14 cellular contexts compared by ENCODE assay signal in the genomic region with DNA sequence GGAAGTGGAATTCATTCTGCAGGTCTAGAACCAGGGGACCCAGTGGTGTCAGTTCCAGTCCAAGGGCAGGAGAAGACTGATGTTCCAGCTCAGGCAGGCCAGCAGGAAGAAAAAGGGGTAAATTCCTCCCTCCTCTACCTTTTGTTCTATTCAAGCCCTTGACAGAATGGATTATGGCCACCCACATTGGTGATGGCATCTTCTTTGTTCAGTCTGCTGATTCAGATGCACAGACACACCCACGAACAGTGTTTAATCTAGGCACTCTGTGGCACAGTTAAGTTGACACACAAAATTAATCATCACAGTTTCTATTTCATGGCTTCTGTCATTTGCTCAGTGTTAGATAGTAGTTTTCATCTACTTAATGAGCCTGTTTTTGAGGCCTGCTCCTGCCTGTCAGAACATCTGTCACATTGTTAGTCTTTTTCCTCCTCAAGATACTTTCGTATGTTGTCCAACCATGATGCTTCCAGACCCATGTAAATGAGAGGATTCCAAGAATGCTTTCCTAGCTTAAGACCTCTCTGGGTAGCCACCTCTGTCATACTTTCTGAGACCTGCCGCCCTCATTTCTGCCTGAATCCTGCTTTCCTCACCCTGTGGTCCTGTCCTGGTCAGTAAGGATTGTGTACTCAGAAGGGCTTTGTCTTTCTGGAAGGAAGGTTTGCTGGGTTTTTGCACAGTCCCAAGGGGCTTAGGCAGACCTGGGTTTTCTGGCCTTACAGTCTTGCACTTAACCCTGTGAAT.
DNase-seq lines count a peak whose midpoint lies in the region; ATAC-seq and TF ChIP-seq lines count a peak whose summit lies in the region.
"Had no signal": no experiment of that assay in that cellular context is flagged by ENCODE, and none has a peak within 500 bp of the region (broad histone marks: within the 10 kb centered on the region; RNA-seq: fewer than 3 reads in every experiment).

No MANE protein-coding gene starts in this region.

- WGBS in stomach, 5 donors = 82 to 88% (median 86%) methylated on average over 3 of the region's 3 CpGs

- peak; percentile 80 to 95 for ATAC-seq in activated CD4-positive, CD25-positive, alpha-beta regulatory T cell treated with anti-CD3 and anti-CD28 coated beads, Interleukin-2, amount 50 U/mL, for 24 hours
- ATAC-seq: gastroesophageal sphincter, K562 had no signal

- no peak overlapping the region for H3K4me3 ChIP-seq in stomach
- H3K4me3 ChIP-seq: gastroesophageal sphincter, K562, vagina had no signal

- no peak for TF ChIP-seq EP300 in stomach (IDR thresholded peaks at IDR 0.05)

- DNase-seq in activated CD4-positive, CD25-positive, alpha-beta regulatory T cell treated with anti-CD3 and anti-CD28 coated beads, Interleukin-2, amount 50 U/mL, for 72 hours = no peak
- DNase-seq in NCI-H524 treated with DMSO at 0.1 percent for 48 hours (lab: John Stamatoyannopoulos, UW) (peak; percentile 4), ecto neural progenitor cell (ENCODE audit: low spot score) (peak; percentile 58), putamen (ENCODE audit: low spot score) (peak; percentile 50), midbrain (lab: John Stamatoyannopoulos, UW) (no peak), stomach (no peak)
- DNase-seq in effector CD8-positive, alpha-beta T cell (lab: John Stamatoyannopoulos, UW) = no peak
- DNase-seq: activated CD4-positive, alpha-beta T cell treated with anti-CD3 and anti-CD28 coated beads, Interleukin-2, amount 50 U/mL, for 4 hours; posterior cingulate gyrus; SHP77 treated with DMSO at 0.1 percent for 48 hours had no signal

- TF ChIP-seq POLR2A in stomach (IDR thresholded peaks at IDR 0.05) = no peak

- peaks cover 0 to 21% (median 5%) of the 10 kb centered on the region in 4 donors for H3K4me1 ChIP-seq in stomach

- H3K27me3 ChIP-seq in stomach = no peaks in the 10 kb centered on the region
- H3K27me3 ChIP-seq: gastroesophageal sphincter, vagina had no signal

- H3K9me3 ChIP-seq in stomach = no peaks in the 10 kb centered on the region
- H3K9me3 ChIP-seq: gastroesophageal sphincter, vagina had no signal

- H3K27ac ChIP-seq in stomach = no peak overlapping the region
- H3K27ac ChIP-seq: gastroesophageal sphincter, vagina had no signal

- TF ChIP-seq CTCF in stomach (IDR thresholded peaks at IDR 0.05) = no peak

- peaks cover 0 to 23% (median 18%) of the 10 kb centered on the region in 4 donors for H3K36me3 ChIP-seq in stomach
- H3K36me3 ChIP-seq: vagina had no signal

- intact Hi-C loops in stomach (cut with DNase I; ENCODE audit: low total_unique reads) = no loop called here

Comparison
In these comparisons a context has a peak if more than half of its experiments do, and no peak if none do; other contexts are left out.
1. DNase-seq: peak in NCI-H524 treated with DMSO at 0.1 percent for 48 hours (single experiment), ecto neural progenitor cell (single experiment) and putamen (single experiment); none in activated CD4-positive, CD25-positive, alpha-beta regulatory T cell treated with anti-CD3 and anti-CD28 coated beads, Interleukin-2, amount 50 U/mL, for 72 hours (single experiment), midbrain (single experiment), stomach (single experiment) and effector CD8-positive, alpha-beta T cell (single experiment).